In the genomic region with DNA sequence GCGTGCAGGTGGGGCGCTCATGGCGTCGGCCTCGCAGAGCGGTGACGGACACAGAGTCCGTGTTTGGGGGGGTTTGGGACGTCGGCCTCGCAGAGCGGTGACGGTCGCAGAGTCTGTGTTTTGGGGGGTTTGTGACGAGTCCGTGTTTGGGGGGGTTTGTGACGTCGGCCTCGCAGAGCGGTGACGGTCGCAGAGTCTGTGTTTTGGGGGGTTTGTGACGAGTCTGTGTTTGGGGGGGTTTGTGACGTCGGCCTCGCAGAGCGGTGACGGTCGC, we compare ENCODE assay signal across 1 cellular context. TPM values are rescaled to one million over a fixed set of nuclear protein-coding genes. Genes with fewer than 3 reads are reported as not detected.
"Had no signal": no experiment of that assay in that cellular context is flagged by ENCODE, and none has a peak within 500 bp of the region (broad histone marks: within the 10 kb centered on the region; RNA-seq: fewer than 3 reads in every experiment).

No MANE protein-coding gene starts in this region.

RNA-seq across cellular contexts. Expression of gene BRSK2, which starts 20.1 kb away (rescaled TPM):
- total RNA-seq: activated CD4-positive, alpha-beta T cell treated with anti-CD3 and anti-CD28 coated beads, Interleukin-2, amount 10 ng/mL, durations not matched to agents 7 days and 5 days had no signal
